ENCODE assay signal across 20 cellular contexts in the genomic region with DNA sequence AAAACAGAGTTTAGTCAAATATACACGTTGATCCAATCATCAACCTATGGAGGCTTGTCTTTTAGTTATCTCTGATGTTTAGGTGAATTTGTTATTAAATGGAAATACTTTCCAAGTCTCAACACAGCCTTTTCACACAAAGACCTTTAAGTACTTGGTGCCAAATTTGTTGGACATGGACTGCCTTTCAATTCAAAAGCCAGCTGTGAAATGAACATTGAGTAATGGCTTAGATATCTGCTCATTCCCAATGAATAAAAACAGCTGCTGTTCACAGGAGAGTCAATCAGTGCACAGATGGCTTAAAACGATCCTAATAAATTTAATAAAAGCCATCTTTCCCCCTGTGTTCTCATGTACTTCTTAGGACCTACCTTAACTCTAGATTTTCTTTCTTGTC. TPM values are rescaled to one million over a fixed set of nuclear protein-coding genes. Genes with fewer than 3 reads are reported as not detected.
DNase-seq lines count a peak whose midpoint lies in the region; ATAC-seq, FAIRE-seq and TF ChIP-seq lines count a peak whose summit lies in the region.
"Had no signal": no experiment of that assay in that cellular context is flagged by ENCODE, and none has a peak within 500 bp of the region (broad histone marks: within the 10 kb centered on the region; RNA-seq: fewer than 3 reads in every experiment).

No MANE protein-coding gene starts in this region.

- no peak for DNase-seq in activated CD4-positive, alpha-beta T cell treated with anti-CD3 and anti-CD28 coated beads, Interleukin-2, amount 10 ng/mL, durations not matched to agents 7 days and 5 days
- DNase-seq in activated CD4-positive, alpha-beta T cell treated with anti-CD3 and anti-CD28 coated beads, Interleukin-2, amount 50 U/mL, for 4 hours: no peak
- DNase-seq in LHCN-M2 (ENCODE audit: low read depth) (peak; percentile 34), D341Med (ENCODE audit: low spot score) (no peak), frontal cortex (ENCODE audit: low spot score in 2 of 2) (no peak), GM10248 (ENCODE audit: extremely low spot score) (no peak)
- DNase-seq in activated naive CD8-positive, alpha-beta T cell treated with anti-CD3 and anti-CD28 coated beads for 36 hours: no peak
- no peak for DNase-seq in natural killer cell treated with Interleukin-12 subunit alpha and Interleukin-12 subunit beta and Interleukin-15 and Interleukin-18, amount 100 ng/mL, for 72 hours (ENCODE audit: low spot score)
- DNase-seq: ACHN; adrenal gland; cerebellar nuclear complex; COR-L47; foreskin melanocyte; NCI-H748 treated with DMSO at 0.1 percent for 48 hours; posterior cingulate gyrus; stimulated activated naive CD4-positive, alpha-beta T cell treated with Interleukin-2 at 50 U/mL for 16 hours had no signal

- H3K9me3 Mint-ChIP-seq in activated CD4-positive, alpha-beta T cell treated with anti-CD3 and anti-CD28 coated beads, Interleukin-2, amount 10 ng/mL, durations not matched to agents 7 days and 5 days: no peaks in the 10 kb centered on the region
- no peaks in the 10 kb centered on the region for H3K9me3 Mint-ChIP-seq in activated naive CD8-positive, alpha-beta T cell treated with anti-CD3 and anti-CD28 coated beads for 36 hours
- H3K9me3 Mint-ChIP-seq in natural killer cell treated with Interleukin-12 subunit alpha and Interleukin-12 subunit beta and Interleukin-15 and Interleukin-18, amount 100 ng/mL, for 72 hours: no peaks in the 10 kb centered on the region

- no peak for FAIRE-seq in frontal cortex (lab: Jason Lieb, UNC)
- FAIRE-seq: GM12878 had no signal

- H3K27me3 Mint-ChIP-seq in activated CD4-positive, alpha-beta T cell treated with anti-CD3 and anti-CD28 coated beads, Interleukin-2, amount 10 ng/mL, durations not matched to agents 7 days and 5 days: no peaks in the 10 kb centered on the region
- H3K27me3 Mint-ChIP-seq in activated naive CD8-positive, alpha-beta T cell treated with anti-CD3 and anti-CD28 coated beads for 36 hours: no peaks in the 10 kb centered on the region
- peaks cover 0 to 2% of the 10 kb centered on the region in 2 donors for H3K27me3 Mint-ChIP-seq in natural killer cell treated with Interleukin-12 subunit alpha and Interleukin-12 subunit beta and Interleukin-15 and Interleukin-18, amount 100 ng/mL, for 72 hours

- peaks cover 9% of the 10 kb centered on the region for H3K36me3 Mint-ChIP-seq in activated CD4-positive, alpha-beta T cell treated with anti-CD3 and anti-CD28 coated beads, Interleukin-2, amount 10 ng/mL, durations not matched to agents 7 days and 5 days (ENCODE audit: low read depth)
- no peaks in the 10 kb centered on the region for H3K36me3 Mint-ChIP-seq in activated naive CD8-positive, alpha-beta T cell treated with anti-CD3 and anti-CD28 coated beads for 36 hours
- H3K36me3 Mint-ChIP-seq in natural killer cell treated with Interleukin-12 subunit alpha and Interleukin-12 subunit beta and Interleukin-15 and Interleukin-18, amount 100 ng/mL, for 72 hours: no peaks in the 10 kb centered on the region

- H3K4me1 Mint-ChIP-seq in activated CD4-positive, alpha-beta T cell treated with anti-CD3 and anti-CD28 coated beads, Interleukin-2, amount 10 ng/mL, durations not matched to agents 7 days and 5 days: peaks cover 99% of the 10 kb centered on the region
- peaks cover 87% of the 10 kb centered on the region for H3K4me1 Mint-ChIP-seq in activated naive CD8-positive, alpha-beta T cell treated with anti-CD3 and anti-CD28 coated beads for 36 hours
- peaks cover 65 to 67% of the 10 kb centered on the region in 2 donors for H3K4me1 Mint-ChIP-seq in natural killer cell treated with Interleukin-12 subunit alpha and Interleukin-12 subunit beta and Interleukin-15 and Interleukin-18, amount 100 ng/mL, for 72 hours (ENCODE audit: low read depth in 2 of 2)

- peak overlapping the region; percentile 65 for H3K4me3 Mint-ChIP-seq in activated CD4-positive, alpha-beta T cell treated with anti-CD3 and anti-CD28 coated beads, Interleukin-2, amount 10 ng/mL, durations not matched to agents 7 days and 5 days
- peak overlapping the region; percentile 82 for H3K4me3 Mint-ChIP-seq in activated naive CD8-positive, alpha-beta T cell treated with anti-CD3 and anti-CD28 coated beads for 36 hours
- H3K4me3 Mint-ChIP-seq in natural killer cell treated with Interleukin-12 subunit alpha and Interleukin-12 subunit beta and Interleukin-15 and Interleukin-18, amount 100 ng/mL, for 72 hours: no peak overlapping the region

- CTCF ChIA-PET in activated CD4-positive, alpha-beta T cell treated with anti-CD3 and anti-CD28 coated beads, Interleukin-2, amount 10 ng/mL, durations not matched to agents 7 days and 5 days (lab: Charles Lee): interaction anchor here (1.7 to 7.5 kb wide), 2 partner anchors 8 to 9 kb away, joined by 5 to 41 read pairs; no protein-coding TSS in a partner anchor
- CTCF ChIA-PET in GM10248 (lab: Yijun Ruan, JAX): interaction anchor here (1.0 kb wide), 1 partner anchor 8 kb away, joined by 4 read pairs; no protein-coding TSS in a partner anchor

- no peak for TF ChIP-seq CTCF in GM10248 (IDR thresholded peaks at IDR 0.05; ENCODE audit: control extremely low read depth, extremely low read depth, low read depth, missing control alignments)

- POLR2A ChIA-PET in activated CD4-positive, alpha-beta T cell treated with anti-CD3 and anti-CD28 coated beads, Interleukin-2, amount 10 ng/mL, durations not matched to agents 7 days and 5 days (lab: Charles Lee): no interaction called here
- POLR2A ChIA-PET in GM10248 (lab: Yijun Ruan, JAX): no interaction called here

- ATAC-seq in natural killer cell treated with Interleukin-12 subunit alpha and Interleukin-12 subunit beta and Interleukin-15 and Interleukin-18, amount 100 ng/mL, for 72 hours: no peak
- ATAC-seq: GM12878, Panc1 had no signal

- peak overlapping the region; percentile 97 for H3K27ac Mint-ChIP-seq in activated CD4-positive, alpha-beta T cell treated with anti-CD3 and anti-CD28 coated beads, Interleukin-2, amount 10 ng/mL, durations not matched to agents 7 days and 5 days
- H3K27ac Mint-ChIP-seq in activated naive CD8-positive, alpha-beta T cell treated with anti-CD3 and anti-CD28 coated beads for 36 hours: peak overlapping the region; percentile 98
- H3K27ac Mint-ChIP-seq in natural killer cell treated with Interleukin-12 subunit alpha and Interleukin-12 subunit beta and Interleukin-15 and Interleukin-18, amount 100 ng/mL, for 72 hours: peak overlapping the region; percentile 34 to 87

RNA-seq across cellular contexts. Expression of a gene that starts 19.9 kb away (rescaled TPM):
- 1 to 10 TPM; 9.5 to 9.7 TPM for total RNA-seq in activated CD4-positive, alpha-beta T cell treated with anti-CD3 and anti-CD28 coated beads, Interleukin-2, amount 10 ng/mL, durations not matched to agents 7 days and 5 days
- total RNA-seq in LHCN-M2 (2014; rRNA removed) (3.2 and 3.6 TPM in 2 replicates), frontal cortex (7.3 TPM)
- 8.4 TPM for polyA plus RNA-seq in LHCN-M2 (2012)
- total RNA-seq in activated naive CD8-positive, alpha-beta T cell treated with anti-CD3 and anti-CD28 coated beads for 36 hours: 1 to 10 TPM; 9.7 to 9.9 TPM
- total RNA-seq in natural killer cell treated with Interleukin-12 subunit alpha and Interleukin-12 subunit beta and Interleukin-15 and Interleukin-18, amount 100 ng/mL, for 72 hours: 1 to 10 TPM; 2.2 to 3.5 TPM

RNA-seq across cellular contexts. Expression of a gene that starts 21.1 kb away (rescaled TPM):
- total RNA-seq in activated CD4-positive, alpha-beta T cell treated with anti-CD3 and anti-CD28 coated beads, Interleukin-2, amount 10 ng/mL, durations not matched to agents 7 days and 5 days: 1 to 10 TPM; 1.3 to 1.5 TPM
- total RNA-seq in LHCN-M2 (2014; rRNA removed): not detected in 2 replicates
- polyA plus RNA-seq in LHCN-M2 (2012): not detected
- total RNA-seq in activated naive CD8-positive, alpha-beta T cell treated with anti-CD3 and anti-CD28 coated beads for 36 hours: 1 to 10 TPM; 1.5 to 1.6 TPM
- total RNA-seq in natural killer cell treated with Interleukin-12 subunit alpha and Interleukin-12 subunit beta and Interleukin-15 and Interleukin-18, amount 100 ng/mL, for 72 hours: not detected
- total RNA-seq in frontal cortex: 1.6 TPM
- total RNA-seq: adrenal gland, GM12878, urinary bladder had no signal
- polyA plus RNA-seq: urinary bladder had no signal

RNA-seq across cellular contexts. Expression of a gene that starts 37.9 kb away (rescaled TPM):
- total RNA-seq in activated CD4-positive, alpha-beta T cell treated with anti-CD3 and anti-CD28 coated beads, Interleukin-2, amount 10 ng/mL, durations not matched to agents 7 days and 5 days: not detected
- not detected in 2 replicates for total RNA-seq in LHCN-M2 (2014; rRNA removed)
- polyA plus RNA-seq in LHCN-M2 (2012): not detected
- total RNA-seq in activated naive CD8-positive, alpha-beta T cell treated with anti-CD3 and anti-CD28 coated beads for 36 hours: under 1 TPM; 0.19 to 0.56 TPM
- total RNA-seq in natural killer cell treated with Interleukin-12 subunit alpha and Interleukin-12 subunit beta and Interleukin-15 and Interleukin-18, amount 100 ng/mL, for 72 hours: not detected
- total RNA-seq in frontal cortex: not detected
- total RNA-seq: adrenal gland, G401, GM12878, urinary bladder had no signal
- polyA plus RNA-seq: adrenal gland, GM12878, urinary bladder had no signal
